In genomic region chr12:98864363-98864762, GRCh38 we compare ENCODE assay signal across 20 cellular contexts.
"Had no signal": no experiment of that assay in that cellular context is flagged by ENCODE, and none has a peak within 500 bp of the region (broad histone marks: within the 10 kb centered on the region; RNA-seq: fewer than 3 reads in every experiment).

No MANE protein-coding gene starts in this region.

- H3K36me3 ChIP-seq: MG63, SJCRH30 had no signal

- ATAC-seq: Right ventricle myocardium inferior, SK-N-SH treated with all-trans-retinoic acid at 6 μM for 48 hours had no signal

- H3K27ac ChIP-seq: SJCRH30 had no signal

- H3K4me3 ChIP-seq: MG63, SJCRH30 had no signal

- H3K4me1 ChIP-seq: SJCRH30 had no signal

- DNase-seq: Karpas-422, KG1, MG63, NCI-H1092, NCI-H1105 treated with DMSO at 0.1 percent for 48 hours, NCI-H1417 treated with DMSO at 0.1 percent for 48 hours, NCI-H187, NCI-H2029, NCI-H2081 treated with DMSO at 0.1 percent for 48 hours, NCI-H2171, NCI-H226, NCI-H446, NCI-H510A, NCI-H524 treated with DMSO at 0.1 percent for 48 hours, NCI-H69, NCI-H774, SHP77 treated with DMSO at 0.1 percent for 48 hours, SJCRH30 had no signal

- H3K27me3 ChIP-seq: MG63 had no signal

- H3K9me3 ChIP-seq: MG63, SJCRH30 had no signal
